9 cellular contexts compared by ENCODE assay signal in genomic region chr6:15313367-15313766, GRCh38.
DNase-seq lines count a peak whose midpoint lies in the region; ATAC-seq and TF ChIP-seq lines count a peak whose summit lies in the region.
"Had no signal": no experiment of that assay in that cellular context is flagged by ENCODE, and none has a peak within 500 bp of the region (broad histone marks: within the 10 kb centered on the region; RNA-seq: fewer than 3 reads in every experiment).

No MANE protein-coding gene starts in this region.

- no peaks in the 10 kb centered on the region for H3K27me3 ChIP-seq in mesenchymal stem cell (ENCODE audit: control insufficient read depth in 1 of 2, insufficient read depth in 1 of 2, low read length in 2 of 2)

- peaks cover 9% of the 10 kb centered on the region for H3K36me3 Mint-ChIP-seq in activated naive CD8-positive, alpha-beta T cell treated with anti-CD3 and anti-CD28 coated beads, Interleukin-2, amount 10 ng/mL, durations not matched to agents 7 days and 5 days

- H3K27ac Mint-ChIP-seq in activated naive CD8-positive, alpha-beta T cell treated with anti-CD3 and anti-CD28 coated beads, Interleukin-2, amount 10 ng/mL, durations not matched to agents 7 days and 5 days, result peak overlapping the region; percentile 82

- WGBS in mesenchymal stem cell, result 92% methylated on average over 4 of the region's 5 CpGs

- H3K36me3 ChIP-seq in mesenchymal stem cell (ENCODE audit: control insufficient read depth in 1 of 2, insufficient read depth in 2 of 2, low read depth in 1 of 2, low read length in 2 of 2), result peaks cover 0 to 3% of the 10 kb centered on the region in 2 experiments

- H2AK5ac ChIP-seq in mesenchymal stem cell (ENCODE audit: low read length, severe bottlenecking), result peak overlapping the region; percentile 40

- H3K18ac ChIP-seq in mesenchymal stem cell (ENCODE audit: low read depth in 1 of 2, low read length in 2 of 2), result peak overlapping the region; percentile 38 to 88

- H3K23ac ChIP-seq in mesenchymal stem cell (ENCODE audit: low read length in 2 of 2), result no peak overlapping the region

- H3K4me1 Mint-ChIP-seq in activated naive CD8-positive, alpha-beta T cell treated with anti-CD3 and anti-CD28 coated beads, Interleukin-2, amount 10 ng/mL, durations not matched to agents 7 days and 5 days, result peaks cover 67% of the 10 kb centered on the region

- no peak overlapping the region for H3K4me2 ChIP-seq in mesenchymal stem cell (ENCODE audit: low read length, poor library complexity, severe bottlenecking)

- peak; percentile 46 for DNase-seq in AG10803 (ENCODE audit: low read depth)
- DNase-seq in activated naive CD8-positive, alpha-beta T cell treated with anti-CD3 and anti-CD28 coated beads, Interleukin-2, amount 10 ng/mL, durations not matched to agents 7 days and 5 days, result no peak
- DNase-seq in mesenchymal stem cell, result no peak
- no peak for DNase-seq in DMS79 (lab: John Stamatoyannopoulos, UW)
- DNase-seq in GOT3 (lab: John Stamatoyannopoulos, UW), result no peak
- DNase-seq: activated gamma-delta T cell had no signal

- H3K14ac ChIP-seq in mesenchymal stem cell (ENCODE audit: low read length in 2 of 2), result peak overlapping the region in 1 of 2 experiments; percentile 71

- no peaks in the 10 kb centered on the region for H3K9me3 Mint-ChIP-seq in activated naive CD8-positive, alpha-beta T cell treated with anti-CD3 and anti-CD28 coated beads, Interleukin-2, amount 10 ng/mL, durations not matched to agents 7 days and 5 days

- H3K27me3 Mint-ChIP-seq in activated naive CD8-positive, alpha-beta T cell treated with anti-CD3 and anti-CD28 coated beads, Interleukin-2, amount 10 ng/mL, durations not matched to agents 7 days and 5 days, result no peaks in the 10 kb centered on the region

- H3K4ac ChIP-seq in mesenchymal stem cell (ENCODE audit: low read depth in 1 of 2, low read length in 2 of 2), result peak overlapping the region in 1 of 2 experiments; percentile 88

- H2BK5ac ChIP-seq in mesenchymal stem cell (ENCODE audit: low read depth, low read length, poor library complexity, severe bottlenecking), result no peak overlapping the region

- H3K9ac ChIP-seq in mesenchymal stem cell (ENCODE audit: low read length), result no peak overlapping the region

- H4K91ac ChIP-seq in mesenchymal stem cell (ENCODE audit: low read length), result peak overlapping the region; percentile 11

- H3K4me1 ChIP-seq in mesenchymal stem cell (ENCODE audit: control insufficient read depth, insufficient read depth, low read depth, low read length), result peaks cover 13% of the 10 kb centered on the region

- H3K27ac ChIP-seq in mesenchymal stem cell (ENCODE audit: low read length, poor library complexity, severe bottlenecking), result peak overlapping the region; percentile 79

- no peak overlapping the region for H2BK15ac ChIP-seq in mesenchymal stem cell (ENCODE audit: low read depth, poor library complexity, severe bottlenecking)

- peak overlapping the region; percentile 67 to 90 for H2BK12ac ChIP-seq in mesenchymal stem cell (ENCODE audit: low read length in 2 of 2)

- no peak overlapping the region for H2BK120ac ChIP-seq in mesenchymal stem cell (ENCODE audit: low read depth, low read length)

- peaks cover 36% of the 10 kb centered on the region for H3K79me1 ChIP-seq in mesenchymal stem cell (replicated peaks; ENCODE audit: low read length, poor library complexity, severe bottlenecking)

- H2AFZ ChIP-seq in mesenchymal stem cell (ENCODE audit: low read depth, low read length), result no peak overlapping the region

- peak overlapping the region; percentile 51 for H4K8ac ChIP-seq in mesenchymal stem cell (ENCODE audit: low read length)

- H3K4me3 Mint-ChIP-seq in activated naive CD8-positive, alpha-beta T cell treated with anti-CD3 and anti-CD28 coated beads, Interleukin-2, amount 10 ng/mL, durations not matched to agents 7 days and 5 days, result peak overlapping the region; percentile 55

- H3K4me3 ChIP-seq in AG10803 (ENCODE audit: low read length), result no peak overlapping the region
- H3K4me3 ChIP-seq in mesenchymal stem cell (ENCODE audit: insufficient read depth in 1 of 2, low read depth in 1 of 2, low read length in 2 of 2), result no peak overlapping the region

- no peak for TF ChIP-seq CTCF in AG10803 (conservative IDR thresholded peaks at IDR 0.05; ENCODE audit: low read length)

- no peaks in the 10 kb centered on the region for H3K9me3 ChIP-seq in mesenchymal stem cell (ENCODE audit: control insufficient read depth, low read length)

- peak; percentile 40 for ATAC-seq in GM21529 (IDR thresholded peaks at IDR 0.05; ENCODE audit: unreplicated experiment)
- ATAC-seq in activated naive CD8-positive, alpha-beta T cell treated with anti-CD3 and anti-CD28 coated beads, Interleukin-2, amount 10 ng/mL, durations not matched to agents 7 days and 5 days (ENCODE audit: low read depth), result no peak
- no peak for ATAC-seq in GM18520 (IDR thresholded peaks at IDR 0.05; ENCODE audit: unreplicated experiment)
- ATAC-seq in HG02870 (IDR thresholded peaks at IDR 0.05; ENCODE audit: unreplicated experiment), result no peak

- POLR2A ChIA-PET in activated naive CD8-positive, alpha-beta T cell treated with anti-CD3 and anti-CD28 coated beads, Interleukin-2, amount 10 ng/mL, durations not matched to agents 7 days and 5 days (lab: Charles Lee), result no interaction called here
